In genomic region chr10:87861034-87861433, GRCh38 we compare ENCODE assay signal across 9 cellular contexts. TPM values are rescaled to one million over a fixed set of nuclear protein-coding genes. Genes with fewer than 3 reads are reported as not detected.
DNase-seq lines count a peak whose midpoint lies in the region; ATAC-seq and TF ChIP-seq lines count a peak whose summit lies in the region.
"Had no signal": no experiment of that assay in that cellular context is flagged by ENCODE, and none has a peak within 500 bp of the region (broad histone marks: within the 10 kb centered on the region; RNA-seq: fewer than 3 reads in every experiment).

No MANE protein-coding gene starts in this region.

- H3K36me3 ChIP-seq in OCI-LY3 (replicated peaks; ENCODE audit: low read depth, low read length) (no peaks in the 10 kb centered on the region), gastrocnemius medialis (no peaks in the 10 kb centered on the region)

- peak overlapping the region; percentile 97 for H3K4me2 ChIP-seq in OCI-LY3 (ENCODE audit: low read length)

- intact Hi-C loops in gastrocnemius medialis (cut with DNase I; ENCODE audit: low total_unique reads) = loop anchor here (2.0 to 5.0 kb wide), 5 partner anchors 236 to 616 kb away; no protein-coding TSS in a partner anchor

- 0 out of 2 replicates have a peak overlapping the region, but pooled peaks have one; percentile 78 for H2AFZ ChIP-seq in OCI-LY3 (ENCODE audit: low read depth, low read length)

- H3K9me3 ChIP-seq in OCI-LY3 (ENCODE audit: insufficient read depth, low read length) (no peaks in the 10 kb centered on the region), gastrocnemius medialis (no peaks in the 10 kb centered on the region)

- no peak for ATAC-seq in gastrocnemius medialis
- ATAC-seq in GM21825 (IDR thresholded peaks at IDR 0.05; ENCODE audit: unreplicated experiment) = no peak
- ATAC-seq in GM21528 (IDR thresholded peaks at IDR 0.05; ENCODE audit: low FRiP score, unreplicated experiment) = no peak

- no peak for TF ChIP-seq CTCF in GM13976 (IDR thresholded peaks at IDR 0.05; ENCODE audit: borderline replicate concordance, control extremely low read depth, extremely low read depth, insufficient read depth, missing control alignments)
- TF ChIP-seq CTCF in OCI-LY3 (IDR thresholded peaks at IDR 0.05; ENCODE audit: low read depth, low read length) = no peak
- no peak for TF ChIP-seq CTCF in gastrocnemius medialis (IDR thresholded peaks at IDR 0.05 in 4 of 5, conservative IDR thresholded peaks at IDR 0.05 in 1 of 5)

- DNase-seq in GM13976 (ENCODE audit: low spot score) = peak; percentile 22
- DNase-seq in epithelial cell of prostate (ENCODE audit: low read depth, low spot score) = no peak
- DNase-seq in gastrocnemius medialis = no peak
- DNase-seq in stimulated activated CD4-positive, alpha-beta T cell treated with anti-CD3 and anti-CD28 coated beads, Interleukin-4, amount 100 ng/mL, for 1 hour = no peak
- no peak for DNase-seq in NK-92 treated with Interleukin-12 subunit alpha and Interleukin-12 subunit beta, amount 100 ng/mL, for 24 hours (lab: John Stamatoyannopoulos, UW)
- DNase-seq: NCI-H146 had no signal

- TF ChIP-seq POLR2A in gastrocnemius medialis (IDR thresholded peaks at IDR 0.05) = no peak

- peaks cover 12% of the 10 kb centered on the region for H4K20me1 ChIP-seq in OCI-LY3 (ENCODE audit: insufficient read depth, low read length)

- H3K27me3 ChIP-seq in OCI-LY3 (ENCODE audit: low read depth, low read length) = no peaks in the 10 kb centered on the region
- no peaks in the 10 kb centered on the region for H3K27me3 ChIP-seq in gastrocnemius medialis

- peak overlapping the region; percentile 91 for H3K9ac ChIP-seq in OCI-LY3 (ENCODE audit: low read length)

- H3K27ac ChIP-seq in OCI-LY3 (ENCODE audit: low read length) (no peak overlapping the region), epithelial cell of prostate (peak overlapping the region; percentile 96), gastrocnemius medialis (peak overlapping the region; percentile 86 to 97 (median 92))

- in situ Hi-C loops in GM13976 (cut with MboI; ENCODE audit: low sequenced_read_pairs, unreplicated experiment) (loop anchor here (5.0 to 25.0 kb wide), 4 partner anchors 204 to 526 kb away; no protein-coding TSS in a partner anchor), gastrocnemius medialis (cut with MboI; ENCODE audit: low sequenced_read_pairs in 4 of 4) (loop anchor here in 3 of 4 donors (5.0 to 25.0 kb wide), 3 partner anchors 251 to 526 kb away; no protein-coding TSS in a partner anchor)

- H3K4me1 ChIP-seq in OCI-LY3 (ENCODE audit: low read length) (peaks cover 13% of the 10 kb centered on the region), gastrocnemius medialis (peaks cover 0 to 2% of the 10 kb centered on the region in 2 donors)

- peak overlapping the region; percentile 96 for H3K4me3 ChIP-seq in OCI-LY3 (ENCODE audit: low read length)
- H3K4me3 ChIP-seq in gastrocnemius medialis = peak overlapping the region in 2 of 4 donors; percentile 83 to 91

- H3K79me2 ChIP-seq in OCI-LY3 (ENCODE audit: low read length) = peaks cover 32% of the 10 kb centered on the region

RNA-seq across cellular contexts. Expression of gene KLLN, which starts 2.3 kb away (rescaled TPM):
- under 1 TPM; 0.10 to 0.39 (median 0.22) TPM for total RNA-seq in gastrocnemius medialis

RNA-seq across cellular contexts. Expression of gene PTEN, which starts 2.4 kb away (rescaled TPM):
- 10 to 100 TPM; 32.2 to 54.5 (median 41.5) TPM for total RNA-seq in gastrocnemius medialis

RNA-seq across cellular contexts. Expression of gene ATAD1, which starts 43.0 kb away (rescaled TPM):
- 10 to 100 TPM; 32.0 to 65.4 (median 51.0) TPM for total RNA-seq in gastrocnemius medialis
